ENCODE assay signal across 14 cellular contexts in the genomic region with DNA sequence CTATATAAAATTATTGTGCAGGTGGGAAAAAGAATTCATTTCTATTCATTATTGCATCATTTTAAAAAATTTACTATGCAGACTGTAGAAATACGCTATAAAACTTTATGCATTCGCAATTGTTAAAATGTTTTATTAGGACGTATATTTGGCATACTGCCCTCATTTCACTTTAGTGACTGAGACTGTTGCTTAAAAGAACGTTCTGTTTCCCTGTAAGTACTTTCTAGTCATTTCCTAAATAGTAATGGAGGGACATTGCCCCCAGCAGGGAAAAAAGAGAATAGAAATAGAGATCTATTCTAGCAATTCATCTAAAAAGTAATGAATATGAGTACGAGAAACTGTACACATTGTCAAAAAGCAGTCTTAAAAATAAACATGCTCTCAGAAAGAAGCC.
DNase-seq lines count a peak whose midpoint lies in the region; FAIRE-seq and TF ChIP-seq lines count a peak whose summit lies in the region.
"Had no signal": no experiment of that assay in that cellular context is flagged by ENCODE, and none has a peak within 500 bp of the region (broad histone marks: within the 10 kb centered on the region; RNA-seq: fewer than 3 reads in every experiment).

No MANE protein-coding gene starts in this region.

- intact Hi-C loops in uterus (cut with DNase I; ENCODE audit: low total_unique reads), result no loop called here

- H3K79me2 ChIP-seq in astrocyte (ENCODE audit: insufficient read depth, low read length), result no peaks in the 10 kb centered on the region

- H3K4me3 Mint-ChIP-seq in astrocyte (ENCODE audit: unreplicated experiment) (no peak overlapping the region), nephron progenitor cell (no peak overlapping the region)

- TF ChIP-seq POLR2A in uterus (IDR thresholded peaks at IDR 0.05), result no peak

- no peak overlapping the region for H2AFZ ChIP-seq in astrocyte (ENCODE audit: low read depth, low read length)

- H3K4me1 ChIP-seq in astrocyte (ENCODE audit: insufficient read depth, low read length) (no peaks in the 10 kb centered on the region), uterus (no peaks in the 10 kb centered on the region)
- H3K4me1 ChIP-seq: testis had no signal

- peaks cover 2% of the 10 kb centered on the region for H3K4me1 Mint-ChIP-seq in astrocyte (ENCODE audit: low read depth, unreplicated experiment)
- H3K4me1 Mint-ChIP-seq in nephron progenitor cell, result no peaks in the 10 kb centered on the region

- no peak overlapping the region for H3K27ac ChIP-seq in astrocyte (ENCODE audit: low read depth, low read length)
- H3K27ac ChIP-seq in uterus, result no peak overlapping the region
- H3K27ac ChIP-seq: cardiac muscle cell, KMS-11, testis, WERI-Rb-1 had no signal

- H3K9me3 Mint-ChIP-seq in astrocyte (ENCODE audit: unreplicated experiment) (no peaks in the 10 kb centered on the region), nephron progenitor cell (peaks cover 11% of the 10 kb centered on the region)

- H3K36me3 ChIP-seq in astrocyte (ENCODE audit: insufficient read depth, low read length), result no peaks in the 10 kb centered on the region
- no peaks in the 10 kb centered on the region for H3K36me3 ChIP-seq in uterus
- H3K36me3 ChIP-seq: cardiac muscle cell, WERI-Rb-1 had no signal

- TF ChIP-seq CTCF in astrocyte (IDR thresholded peaks at IDR 0.05; ENCODE audit: insufficient read depth, low read depth, low read length), result peak; percentile 25
- TF ChIP-seq CTCF in nephron progenitor cell (IDR thresholded peaks at IDR 0.05), result peak; percentile 19
- no peak for TF ChIP-seq CTCF in uterus (IDR thresholded peaks at IDR 0.05)

- no peaks in the 10 kb centered on the region for H4K20me1 ChIP-seq in astrocyte (ENCODE audit: insufficient read depth, low read length)

- H3K27ac Mint-ChIP-seq in astrocyte (ENCODE audit: unreplicated experiment) (no peak overlapping the region), nephron progenitor cell (no peak overlapping the region)

- no peak overlapping the region for H3K4me2 ChIP-seq in astrocyte (ENCODE audit: low read length)
- H3K4me2 ChIP-seq: KMS-11 had no signal

- H3K27me3 Mint-ChIP-seq in astrocyte (ENCODE audit: low read depth, unreplicated experiment), result no peaks in the 10 kb centered on the region
- peaks cover 5% of the 10 kb centered on the region for H3K27me3 Mint-ChIP-seq in nephron progenitor cell (ENCODE audit: low read depth, poor library complexity)

- H3K9me3 ChIP-seq in astrocyte (ENCODE audit: insufficient read depth, low read depth, low read length) (no peaks in the 10 kb centered on the region), uterus (no peaks in the 10 kb centered on the region)
- H3K9me3 ChIP-seq: testis had no signal

- H3K4me3 ChIP-seq in astrocyte (ENCODE audit: insufficient read depth, low read depth, low read length) (no peak overlapping the region), uterus (no peak overlapping the region)
- H3K4me3 ChIP-seq: cardiac muscle cell, testis had no signal

- FAIRE-seq in astrocyte (lab: Jason Lieb, UNC), result no peak

- no peaks in the 10 kb centered on the region for H3K36me3 Mint-ChIP-seq in astrocyte (ENCODE audit: low read depth, unreplicated experiment)
- peaks cover 4% of the 10 kb centered on the region for H3K36me3 Mint-ChIP-seq in nephron progenitor cell (ENCODE audit: low read depth)

- no peak overlapping the region for H3K9ac ChIP-seq in astrocyte (ENCODE audit: low read length)
- H3K9ac ChIP-seq: KMS-11 had no signal

- no peaks in the 10 kb centered on the region for H3K27me3 ChIP-seq in astrocyte (ENCODE audit: insufficient read depth, low read length)
- no peaks in the 10 kb centered on the region for H3K27me3 ChIP-seq in uterus
- H3K27me3 ChIP-seq: cardiac muscle cell, testis had no signal

- DNase-seq in EL (peak; percentile 22), NCI-H146 treated with DMSO at 0.1 percent for 48 hours (lab: John Stamatoyannopoulos, UW; ENCODE audit: unreplicated experiment) (peak; percentile 59), astrocyte (ENCODE audit: low read depth) (peak; percentile 12), nephron progenitor cell (no peak), uterus (no peak), ureter (ENCODE audit: low spot score) (no peak), T-helper 9 cell (no peak)
- no peak for DNase-seq in stimulated activated naive CD4-positive, alpha-beta T cell treated with Interleukin-2 at 50 U/mL for 16 hours (lab: John Stamatoyannopoulos, UW)
- DNase-seq: activated T-cell treated with anti-CD3 and anti-CD28 coated beads for 4 hours, left ventricle myocardium superior, testis, WERI-Rb-1 had no signal

Comparison
In these comparisons a context has a peak if more than half of its experiments do, and no peak if none do; other contexts are left out.
1. DNase-seq: peak in EL (single experiment), NCI-H146 treated with DMSO at 0.1 percent for 48 hours (single experiment) and astrocyte (single experiment); none in nephron progenitor cell (single experiment), uterus (0 of 2), stimulated activated naive CD4-positive, alpha-beta T cell treated with Interleukin-2 at 50 U/mL for 16 hours (single experiment), ureter (single experiment) and T-helper 9 cell (single experiment).
2. CTCF ChIP-seq: peak in astrocyte (single experiment) and nephron progenitor cell (single experiment); none in uterus (0 of 4).